8 cellular contexts compared by ENCODE assay signal in the genomic region with DNA sequence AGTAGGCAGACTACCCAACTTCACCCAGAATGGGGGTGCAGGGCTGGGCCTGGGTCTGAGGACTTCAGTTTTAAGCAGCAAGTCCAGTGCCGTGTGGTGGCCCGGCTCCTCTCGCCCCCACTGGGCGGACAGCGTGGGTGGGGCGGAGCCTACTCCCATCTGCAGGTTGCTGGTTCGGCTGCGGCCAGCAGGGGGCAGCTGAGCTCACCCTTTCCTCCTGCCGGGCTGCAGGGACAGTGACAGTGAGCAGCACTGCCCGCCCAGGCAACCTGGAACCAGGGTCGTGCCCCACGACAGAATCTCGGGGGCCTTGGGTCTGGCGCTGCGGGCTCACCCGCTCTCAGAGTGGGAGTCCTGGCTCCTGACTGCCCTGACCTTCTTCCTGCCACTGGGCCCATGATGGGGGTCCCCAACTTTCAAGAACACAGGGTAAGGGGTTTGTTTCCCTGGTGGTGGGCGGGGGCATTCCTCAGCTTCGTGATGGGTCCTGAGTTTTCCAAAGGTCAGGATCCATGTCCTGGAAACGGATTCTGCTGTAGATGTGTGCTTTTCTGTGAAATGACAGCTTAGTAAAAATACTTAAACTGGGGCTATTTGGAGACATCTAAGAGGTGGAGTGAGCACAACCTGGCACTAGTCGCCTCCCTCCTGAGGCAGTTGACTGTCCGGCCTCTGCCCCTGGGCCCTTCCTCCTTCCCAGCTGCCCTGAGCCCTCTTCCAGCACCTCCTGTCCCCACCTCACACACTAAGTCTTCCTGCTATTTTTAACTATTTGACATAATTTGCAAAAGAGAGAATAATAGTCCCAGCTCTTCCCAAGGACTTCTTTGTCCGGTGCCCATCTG. TPM values are rescaled to one million over a fixed set of nuclear protein-coding genes. Genes with fewer than 3 reads are reported as not detected.
DNase-seq lines count a peak whose midpoint lies in the region; ATAC-seq and TF ChIP-seq lines count a peak whose summit lies in the region.

No MANE protein-coding gene starts in this region.

- intact Hi-C loops in gastrocnemius medialis (cut with DNase I; ENCODE audit: low total_unique reads): loop anchor here (1.0 to 2.0 kb wide), 3 partner anchors 34 to 94 kb away; partner anchors contain the start of gene SLC25A45

- H3K27ac ChIP-seq in gastrocnemius medialis: peak overlapping the region; percentile 98 to 100 (median 100)

- DNase-seq in COR-L47 (lab: John Stamatoyannopoulos, UW) (peak; percentile 65), NCI-H1105 (lab: John Stamatoyannopoulos, UW) (peak; percentile 87), T1000 (lab: John Stamatoyannopoulos, UW) (peak; percentile 84), astrocyte of the cerebellum (ENCODE audit: low read depth) (no peak), hippocampal formation (lab: John Stamatoyannopoulos, UW) (peak; percentile 81 to 91), gastrocnemius medialis (peak; percentile 87 to 92)

- H3K4me1 ChIP-seq in gastrocnemius medialis: peaks cover 37 to 66% of the 10 kb centered on the region in 2 donors

- TF ChIP-seq POLR2A in gastrocnemius medialis (IDR thresholded peaks at IDR 0.05): no peak

- no peaks in the 10 kb centered on the region for H3K9me3 ChIP-seq in gastrocnemius medialis

- no peaks in the 10 kb centered on the region for H3K27me3 ChIP-seq in gastrocnemius medialis

- H3K4me3 ChIP-seq in astrocyte of the cerebellum (ENCODE audit: low read depth, low read length) (peak overlapping the region; percentile 24), gastrocnemius medialis (peak overlapping the region; percentile 46 to 92 (median 64))

- in situ Hi-C loops in astrocyte of the cerebellum (cut with HindIII; ENCODE audit: low sequenced_read_pairs) (no loop called here), gastrocnemius medialis (cut with MboI; ENCODE audit: low sequenced_read_pairs in 4 of 4) (loop anchor here in 3 of 4 donors (5.0 to 10.0 kb wide), 5 partner anchors 34 to 96 kb away; partner anchors contain the start of gene SLC25A45 (in 1 of the 3))

- peaks cover 0 to under 1% of the 10 kb centered on the region in 2 donors for H3K36me3 ChIP-seq in gastrocnemius medialis

- ATAC-seq in GM21717 (IDR thresholded peaks at IDR 0.05; ENCODE audit: unreplicated experiment) (peak; percentile 24), gastrocnemius medialis (peak; percentile 10 to 11), HG03469 (IDR thresholded peaks at IDR 0.05; ENCODE audit: unreplicated experiment) (no peak)

- TF ChIP-seq CTCF in astrocyte of the cerebellum (IDR thresholded peaks at IDR 0.05; ENCODE audit: low read depth, low read length, missing control alignments) (peak; percentile 92), gastrocnemius medialis (IDR thresholded peaks at IDR 0.05 in 4 of 5, conservative IDR thresholded peaks at IDR 0.05 in 1 of 5) (peak in 3 of 5 experiments; percentile 97 to 99 (median 97))

RNA-seq across cellular contexts. Expression of gene NEAT1, which starts 6.0 kb away (rescaled TPM):
- 100 to 1,000 TPM in 1 of 4 donors, 10 to 100 TPM in 3; 24.1 to 472 (median 32.8) TPM for total RNA-seq in gastrocnemius medialis

RNA-seq across cellular contexts. Expression of gene FRMD8, which starts 30.1 kb away (rescaled TPM):
- total RNA-seq in gastrocnemius medialis: 10 to 100 TPM; 11.5 to 51.7 (median 20.1) TPM

RNA-seq across cellular contexts. Expression of gene SLC25A45, which starts 34.1 kb away (rescaled TPM):
- total RNA-seq in gastrocnemius medialis: 10 to 100 TPM in 1 of 4 donors, 1 to 10 TPM in 3; 2.6 to 12.4 (median 5.6) TPM
